In genomic region chr2:109597283-109597682, GRCh38 we compare ENCODE assay signal across 16 cellular contexts. TPM values are rescaled to one million over a fixed set of nuclear protein-coding genes. Genes with fewer than 3 reads are reported as not detected.
DNase-seq lines count a peak whose midpoint lies in the region; ATAC-seq, FAIRE-seq and TF ChIP-seq lines count a peak whose summit lies in the region.
"Had no signal": no experiment of that assay in that cellular context is flagged by ENCODE, and none has a peak within 500 bp of the region (broad histone marks: within the 10 kb centered on the region; RNA-seq: fewer than 3 reads in every experiment).

No MANE protein-coding gene starts in this region.

- peak overlapping the region; percentile 16 for H3K27ac Mint-ChIP-seq in MCF 10A (ENCODE audit: low read depth, unreplicated experiment)
- H3K27ac Mint-ChIP-seq: CD14-positive monocyte; CD8-positive, alpha-beta T cell had no signal

- in situ Hi-C loops in mammary epithelial cell (cut with MboI; ENCODE audit: low sequenced_read_pairs in 2 of 2) = no loop called here
- in situ Hi-C loops in GM12878 (cut with MboI) = no loop called here

- no peaks in the 10 kb centered on the region for H4K20me1 ChIP-seq in mammary epithelial cell (ENCODE audit: insufficient read depth, low read length)
- H4K20me1 ChIP-seq in GM12878 (ENCODE audit: control insufficient read depth, insufficient read depth) = no peaks in the 10 kb centered on the region
- peaks cover 96% of the 10 kb centered on the region for H4K20me1 ChIP-seq in smooth muscle cell (ENCODE audit: low read depth)

- DNase-seq in MCF 10A (ENCODE audit: unreplicated experiment) (no peak), mammary epithelial cell (no peak), GM12878 (ENCODE audit: low read depth, low spot score) (peak; percentile 51), smooth muscle cell (lab: John Stamatoyannopoulos, UW; ENCODE audit: unreplicated experiment) (no peak), ovary (no peak), inferior parietal cortex (ENCODE audit: extremely low spot score) (no peak), kidney tubule cell (ENCODE audit: low spot score) (no peak)
- DNase-seq: Caco-2; CD8-positive, alpha-beta T cell; GOT3; H9 had no signal

- peaks cover 91% of the 10 kb centered on the region for H3K79me2 ChIP-seq in mammary epithelial cell (ENCODE audit: insufficient read depth, low read length)
- H3K79me2 ChIP-seq in GM12878 (ENCODE audit: control insufficient read depth, insufficient read depth, low read length) = peaks cover 43% of the 10 kb centered on the region
- peaks cover 89% of the 10 kb centered on the region for H3K79me2 ChIP-seq in smooth muscle cell (ENCODE audit: low read depth)

- POLR2A ChIA-PET in MCF 10A (lab: Yijun Ruan, JAX) (interaction anchor here (1.6 to 2.0 kb wide), 2 partner anchors 9 to 11 kb away, joined by 6 to 7 read pairs; no protein-coding TSS in a partner anchor), GM12878 (lab: Charles Lee) (interaction anchor here (0.9 to 2.2 kb wide), 3 partner anchors 10 to 15 kb away, joined by 3 to 9 read pairs (median 5); no protein-coding TSS in a partner anchor)

- H3K4me3 Mint-ChIP-seq in MCF 10A (ENCODE audit: unreplicated experiment) = no peak overlapping the region
- H3K4me3 Mint-ChIP-seq: CD14-positive monocyte; CD8-positive, alpha-beta T cell; H9 had no signal

- H3K9ac ChIP-seq in mammary epithelial cell (ENCODE audit: insufficient read depth, low read length) (no peak overlapping the region), GM12878 (ENCODE audit: control insufficient read depth, insufficient read depth, low read length) (no peak overlapping the region), smooth muscle cell (ENCODE audit: low read depth) (no peak overlapping the region)

- CTCF ChIA-PET in MCF 10A (lab: Yijun Ruan, JAX) (interaction anchor here (0.6 to 1.4 kb wide), 4 partner anchors 15 to 139 kb away, joined by 3 to 11 read pairs (median 3); no protein-coding TSS in a partner anchor), mammary epithelial cell (lab: Charles Lee; ENCODE audit: low non-redundant PET) (interaction anchor here (0.6 kb wide), 1 partner anchor 10 kb away, joined by 3 read pairs; no protein-coding TSS in a partner anchor), GM12878 (lab: Yijun Ruan, JAX) (interaction anchor here (1.0 to 5.1 kb wide), 6 partner anchors 11 to 66 kb away, joined by 3 to 34 read pairs (median 4); no protein-coding TSS in a partner anchor)

- 84% methylated on average over 3 of the region's 3 CpGs for WGBS in mammary epithelial cell (ENCODE audit: low coverage, missing lambda C conversion rate)
- 29% methylated on average over 3 of the region's 3 CpGs for WGBS in GM12878 (ENCODE audit: insufficient coverage, insufficient replicate concordance, low lambda C conversion rate, missing lambda C conversion rate)
- 86% methylated on average over 3 of the region's 3 CpGs for WGBS in smooth muscle cell (ENCODE audit: low lambda C conversion rate)
- WGBS in ovary, 3 donors = 60 to 80% (median 75%) methylated on average over 3 of the region's 3 CpGs

- H3K27me3 ChIP-seq in mammary epithelial cell (ENCODE audit: insufficient read depth, low read length) (no peaks in the 10 kb centered on the region), GM12878 (replicated peaks in 1 of 2; ENCODE audit: control insufficient read depth in 2 of 2, insufficient read depth in 2 of 2, low read length in 1 of 2) (no peaks in the 10 kb centered on the region), smooth muscle cell (ENCODE audit: low read depth) (no peaks in the 10 kb centered on the region), ovary (no peaks in the 10 kb centered on the region)

- no TSS peak for BruUV-seq in MCF 10A (replicated peaks; lab: Mats Ljungman, UMichigan)
- no TSS peak for BruUV-seq in mammary epithelial cell (replicated peaks; lab: Mats Ljungman, UMichigan)
- no TSS peak for BruUV-seq in GM12878 (replicated peaks; lab: Mats Ljungman, UMichigan)

- TF ChIP-seq POLR2A in GM12878 (IDR thresholded peaks at IDR 0.05; ENCODE audit: low read depth, low read length) (no peak), ovary (IDR thresholded peaks at IDR 0.05) (no peak)

- intact Hi-C loops in MCF 10A (cut with micrococcal nuclease) (no loop called here), mammary epithelial cell (cut with micrococcal nuclease) (no loop called here), GM12878 (cut with micrococcal nuclease; ENCODE audit: unreplicated experiment) (no loop called here), ovary (cut with DNase I) (no loop called here)

- SMC1A ChIA-PET in GM12878 (lab: Charles Lee; ENCODE audit: uncharacterized antibody, unreplicated experiment) = interaction anchor here (0.8 to 6.4 kb wide), 10 partner anchors 9 to 87 kb away, joined by 3 to 74 read pairs (median 5); no protein-coding TSS in a partner anchor

- H3K4me1 ChIP-seq in mammary epithelial cell (ENCODE audit: insufficient read depth, low read length) = peaks cover 12% of the 10 kb centered on the region
- peaks cover 13% of the 10 kb centered on the region for H3K4me1 ChIP-seq in GM12878 (ENCODE audit: control insufficient read depth, insufficient read depth, low read length)
- peaks cover 17% of the 10 kb centered on the region for H3K4me1 ChIP-seq in smooth muscle cell (ENCODE audit: low read depth)
- peaks cover 5% of the 10 kb centered on the region for H3K4me1 ChIP-seq in ovary (ENCODE audit: insufficient read depth)

- RAD21 ChIA-PET in GM12878 (lab: Charles Lee; ENCODE audit: unreplicated experiment) = interaction anchor here (1.1 to 1.8 kb wide), 5 partner anchors 11 to 51 kb away, joined by 3 to 29 read pairs (median 4); no protein-coding TSS in a partner anchor

- H3K36me3 ChIP-seq in mammary epithelial cell (ENCODE audit: insufficient read depth, low read length) (no peaks in the 10 kb centered on the region), GM12878 (ENCODE audit: control insufficient read depth in 2 of 2, insufficient read depth in 2 of 2, low read length in 1 of 2) (no peaks in the 10 kb centered on the region), smooth muscle cell (ENCODE audit: low read depth) (no peaks in the 10 kb centered on the region), ovary (no peaks in the 10 kb centered on the region)

- TF ChIP-seq EP300 in GM12878 (IDR thresholded peaks at IDR 0.05; ENCODE audit: borderline replicate concordance in 1 of 2, control insufficient read depth in 1 of 2, low read depth in 2 of 2, low read length in 2 of 2) (0 out of 4 replicates have a peak, but pooled peaks of 1 of the 2 experiments have one; percentile 12), ovary (IDR thresholded peaks at IDR 0.05) (no peak)

- no peaks in the 10 kb centered on the region for H3K27me3 Mint-ChIP-seq in MCF 10A (ENCODE audit: insufficient read depth, unreplicated experiment)

- no peaks in the 10 kb centered on the region for H3K9me3 Mint-ChIP-seq in MCF 10A (ENCODE audit: unreplicated experiment)
- H3K9me3 Mint-ChIP-seq: CD14-positive monocyte; CD8-positive, alpha-beta T cell; H9 had no signal

- no peaks in the 10 kb centered on the region for H3F3A ChIP-seq in smooth muscle cell (ENCODE audit: low read depth)

- peaks cover 12% of the 10 kb centered on the region for H3K36me3 Mint-ChIP-seq in MCF 10A (ENCODE audit: insufficient read depth, unreplicated experiment)
- H3K36me3 Mint-ChIP-seq: CD14-positive monocyte; CD8-positive, alpha-beta T cell had no signal

- H3K4me1 Mint-ChIP-seq in MCF 10A (ENCODE audit: insufficient read depth, unreplicated experiment) = peaks cover 11% of the 10 kb centered on the region
- H3K4me1 Mint-ChIP-seq: CD14-positive monocyte had no signal

- H2AFZ ChIP-seq in mammary epithelial cell (ENCODE audit: low read depth, low read length) = no peak overlapping the region
- no peak overlapping the region for H2AFZ ChIP-seq in GM12878 (ENCODE audit: control insufficient read depth, low read depth, low read length)
- H2AFZ ChIP-seq in smooth muscle cell (ENCODE audit: low read depth) = no peak overlapping the region

- H3K27ac ChIP-seq in mammary epithelial cell (ENCODE audit: insufficient read depth, low read depth, low read length) = no peak overlapping the region
- peak overlapping the region; percentile 63 for H3K27ac ChIP-seq in GM12878 (ENCODE audit: control insufficient read depth, insufficient read depth)
- H3K27ac ChIP-seq in smooth muscle cell (ENCODE audit: low read depth) = peak overlapping the region; percentile 0
- H3K27ac ChIP-seq in ovary = no peak overlapping the region
- H3K27ac ChIP-seq: 22Rv1 had no signal

- ATAC-seq in HG03442 (IDR thresholded peaks at IDR 0.05; ENCODE audit: unreplicated experiment) = peak; percentile 55
- ATAC-seq in GM12878 = peak; percentile 89
- ATAC-seq: CD8-positive, alpha-beta T cell had no signal

- H3K4me2 ChIP-seq in mammary epithelial cell (ENCODE audit: insufficient read depth, low read depth, low read length) (no peak overlapping the region), GM12878 (ENCODE audit: control insufficient read depth, insufficient read depth) (peak overlapping the region; percentile 0; the same call in 1 of the 2 replicates), smooth muscle cell (no peak overlapping the region)

- no peak for TF ChIP-seq RAD21 in GM12878 (IDR thresholded peaks at IDR 0.05; ENCODE audit: insufficient read depth, low read depth, low read length)

- no peak for FAIRE-seq in GM12878 (lab: Jason Lieb, UNC)
- FAIRE-seq: GM12891, GM19239 had no signal

- dilution Hi-C loops in mammary epithelial cell (cut with HindIII; ENCODE audit: low sequenced_read_pairs) = no loop called here

- H3K4me3 ChIP-seq in mammary epithelial cell (replicated peaks in 1 of 3; ENCODE audit: insufficient read depth in 1 of 3, low read depth in 2 of 3, low read length in 3 of 3) = no peak overlapping the region
- H3K4me3 ChIP-seq in GM12878 = no peak overlapping the region
- no peak overlapping the region for H3K4me3 ChIP-seq in smooth muscle cell
- no peak overlapping the region for H3K4me3 ChIP-seq in ovary

- TF ChIP-seq CTCF in MCF 10A (IDR thresholded peaks at IDR 0.05; ENCODE audit: unreplicated experiment) (no peak), mammary epithelial cell (conservative IDR thresholded peaks at IDR 0.05 in 1 of 2, IDR thresholded peaks at IDR 0.05 in 1 of 2; ENCODE audit: extremely low read depth in 1 of 2, insufficient read depth in 1 of 2, low read depth in 1 of 2, low read length in 2 of 2) (no peak), GM12878 (IDR thresholded peaks at IDR 0.05 in 2 of 3, conservative IDR thresholded peaks at IDR 0.05 in 1 of 3; ENCODE audit: control insufficient read depth in 2 of 3, extremely low read depth in 1 of 3, insufficient read depth in 1 of 3, low read depth in 3 of 3, low read length in 3 of 3) (no peak), smooth muscle cell (IDR thresholded peaks at IDR 0.05; ENCODE audit: borderline replicate concordance, insufficient read depth, poor library complexity, severe bottlenecking) (no peak), ovary (IDR thresholded peaks at IDR 0.05) (no peak)

- no peaks in the 10 kb centered on the region for H3K9me3 ChIP-seq in mammary epithelial cell (replicated peaks; ENCODE audit: insufficient read depth, low read length)
- no peaks in the 10 kb centered on the region; the same call in 2 of the 3 replicates for H3K9me3 ChIP-seq in GM12878 (replicated peaks; ENCODE audit: control insufficient read depth, insufficient read depth, low read length)
- no peaks in the 10 kb centered on the region for H3K9me3 ChIP-seq in smooth muscle cell (replicated peaks; ENCODE audit: low read depth)
- no peaks in the 10 kb centered on the region for H3K9me3 ChIP-seq in ovary
- H3K9me3 ChIP-seq: Caco-2 had no signal

RNA-seq across cellular contexts. Expression of gene SEPTIN10, which starts 16.5 kb away (rescaled TPM):
- total RNA-seq in MCF 10A (2022) (78.9 and 105 TPM in 2 replicates), mammary epithelial cell (100 to 1,000 TPM in 1 of 2 donors, 10 to 100 TPM in 1; 76.4 to 133 TPM), GM12878 (2014; rRNA removed) (50.0 and 57.9 TPM in 2 replicates), GM12878 (2014; rRNA removed; fragmentation: Illumina TruSeq; extraction: Trizol) (74.8 and 77.5 TPM in 2 replicates), GM12878 (2021) (96.2 and 98.5 TPM in 2 replicates), smooth muscle cell (92.1 and 102 TPM in 2 replicates), ovary (10 to 100 TPM; 71.6 to 93.8 (median 78.0) TPM)
- polyA plus RNA-seq in mammary epithelial cell (50.8 TPM), GM12878 (2011; rRNA removed) (20.2 and 28.7 TPM in 2 replicates), GM12878 (2014; fragmentation: Illumina TruSeq; extraction: Trizol) (112 and 142 TPM in 2 replicates), GM12878 (2014; fragmentation: Nextera tagmentation; extraction: Ambion mirVana) (10 to 100 TPM; 32.7 to 38.6 TPM), GM12878 (2014; rRNA removed) (47.9 and 50.7 TPM in 2 replicates), GM12878 (2016; fragmentation: Nextera tagmentation; extraction: Ambion mirVana) (100 to 1,000 TPM; 132 TPM), smooth muscle cell (39.2 and 48.8 TPM in 2 replicates), ovary (10 to 100 TPM; 48.9 to 59.0 TPM)
- polyA minus RNA-seq in mammary epithelial cell = 63.0 TPM
- 75.8 and 85.6 TPM in 2 replicates for total RNA-seq in GM12878 (2013; cell fraction: nucleolus; rRNA removed)
- 9.4 TPM for polyA plus RNA-seq in GM12878 (2011; ENCODE audit: low read depth)
- polyA plus RNA-seq in GM12878 (2011; cell fraction: cytosol; rRNA removed) = 9.1 and 14.6 TPM in 2 replicates
- polyA plus RNA-seq in GM12878 (2011; cell fraction: nucleus; rRNA removed) = 14.7 and 16.7 TPM in 2 replicates
- polyA plus RNA-seq in GM12878 (2012) = 17.2 and 30.7 TPM in 2 replicates
- 15.4 and 26.8 TPM in 2 replicates for polyA minus RNA-seq in GM12878 (2011; rRNA and poly(A)+ RNA removed)
- 16.3 and 20.0 TPM in 2 replicates for polyA minus RNA-seq in GM12878 (2011; cell fraction: cytosol; rRNA and poly(A)+ RNA removed)
- 11.0 and 17.6 TPM in 2 replicates for polyA minus RNA-seq in GM12878 (2011; cell fraction: nucleus; rRNA and poly(A)+ RNA removed)

RNA-seq across cellular contexts. Expression of gene SOWAHC, which starts 16.9 kb away (rescaled TPM):
- total RNA-seq in MCF 10A (2022) (25.6 and 35.3 TPM in 2 replicates), mammary epithelial cell (100 to 1,000 TPM in 1 of 2 donors, 10 to 100 TPM in 1; 32.9 to 120 TPM), GM12878 (2014; rRNA removed) (2.2 and 2.6 TPM in 2 replicates), GM12878 (2014; rRNA removed; fragmentation: Illumina TruSeq; extraction: Trizol) (2.0 and 2.2 TPM in 2 replicates), GM12878 (2021) (2.0 and 2.6 TPM in 2 replicates), smooth muscle cell (31.2 and 31.3 TPM in 2 replicates), ovary (10 to 100 TPM; 13.9 to 36.1 (median 17.0) TPM)
- polyA plus RNA-seq in mammary epithelial cell (12.6 TPM), GM12878 (2011; rRNA removed) (0.48 and 0.61 TPM in 2 replicates), GM12878 (2014; fragmentation: Illumina TruSeq; extraction: Trizol) (1.9 and 2.1 TPM in 2 replicates), GM12878 (2014; fragmentation: Nextera tagmentation; extraction: Ambion mirVana) (1 to 10 TPM; 1.0 to 1.1 TPM), GM12878 (2014; rRNA removed) (1.9 and 2.2 TPM in 2 replicates), GM12878 (2016; fragmentation: Nextera tagmentation; extraction: Ambion mirVana) (1 to 10 TPM; 1.6 TPM), smooth muscle cell (20.2 and 24.4 TPM in 2 replicates), ovary (1 to 10 TPM; 9.5 to 9.9 TPM)
- 16.3 TPM for polyA minus RNA-seq in mammary epithelial cell
- total RNA-seq in GM12878 (2013; cell fraction: nucleolus; rRNA removed) = 1.9 and 3.1 TPM in 2 replicates
- 0.49 TPM for polyA plus RNA-seq in GM12878 (2011; ENCODE audit: low read depth)
- polyA plus RNA-seq in GM12878 (2011; cell fraction: cytosol; rRNA removed) = 0.18 and 0.23 TPM in 2 replicates
- 0.51 and 0.89 TPM in 2 replicates for polyA plus RNA-seq in GM12878 (2011; cell fraction: nucleus; rRNA removed)
- 1.2 and 1.5 TPM in 2 replicates for polyA plus RNA-seq in GM12878 (2012)
- 0.07 and 0.36 TPM in 2 replicates for polyA minus RNA-seq in GM12878 (2011; rRNA and poly(A)+ RNA removed)
- 0.21 TPM in 1 of 2 replicates, not detected in the other for polyA minus RNA-seq in GM12878 (2011; cell fraction: cytosol; rRNA and poly(A)+ RNA removed)
- polyA minus RNA-seq in GM12878 (2011; cell fraction: nucleus; rRNA and poly(A)+ RNA removed) = 0.24 and 0.57 TPM in 2 replicates

Comparison
In these comparisons a context has a peak if more than half of its experiments do, and no peak if none do; other contexts are left out.
1. H3K27ac ChIP-seq: peak in GM12878 (single experiment) and smooth muscle cell (single experiment); none in mammary epithelial cell (single experiment) and ovary (0 of 2).